In the genomic region with DNA sequence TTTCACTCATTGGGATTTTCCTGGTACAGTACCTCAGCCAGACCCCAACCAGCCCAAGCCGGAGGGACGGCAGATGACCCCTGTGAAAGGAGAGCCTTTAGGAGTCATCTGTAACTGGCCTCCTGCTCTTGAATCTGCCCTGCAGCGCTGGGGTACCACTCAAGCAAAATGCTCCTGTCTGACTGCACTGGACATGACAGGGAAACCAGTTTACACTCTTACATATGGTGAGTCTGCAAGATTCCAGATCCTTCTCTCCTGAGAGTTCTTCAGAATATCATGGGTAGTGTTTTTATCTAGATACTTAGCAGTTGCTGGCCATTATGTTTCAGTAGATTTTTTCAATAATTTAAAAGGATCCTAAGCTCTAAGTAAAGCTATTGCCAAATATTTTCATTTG, we compare ENCODE assay signal across 17 cellular contexts.
A peak's percentile ranks its signal among the peaks of the same experiment; 100 is the strongest.
DNase-seq lines count a peak whose midpoint lies in the region; ATAC-seq and TF ChIP-seq lines count a peak whose summit lies in the region.
"Had no signal": no experiment of that assay in that cellular context is flagged by ENCODE, and none has a peak within 500 bp of the region (broad histone marks: within the 10 kb centered on the region; RNA-seq: fewer than 3 reads in every experiment).

No MANE protein-coding gene starts in this region.

- peak overlapping the region; percentile 0 for H3K27ac ChIP-seq in temporal lobe (ENCODE audit: low read depth, low read length)
- H3K27ac ChIP-seq: 22Rv1, A549, C4-2B, HL-60 had no signal

- no peak overlapping the region for H3K4me3 Mint-ChIP-seq in activated T-cell treated with anti-CD3 and anti-CD28 coated beads, Interleukin-2, amount 50 U/mL, for 72 hours
- H3K4me3 Mint-ChIP-seq in mesothelial cell of epicardium = no peak overlapping the region
- H3K4me3 Mint-ChIP-seq: CD4-positive, alpha-beta T cell; H9 had no signal

- H3K27ac Mint-ChIP-seq in activated T-cell treated with anti-CD3 and anti-CD28 coated beads, Interleukin-2, amount 50 U/mL, for 72 hours = peak overlapping the region; percentile 24
- peak overlapping the region; percentile 53 for H3K27ac Mint-ChIP-seq in mesothelial cell of epicardium
- H3K27ac Mint-ChIP-seq: CD4-positive, alpha-beta T cell had no signal

- H3K27me3 Mint-ChIP-seq in activated T-cell treated with anti-CD3 and anti-CD28 coated beads, Interleukin-2, amount 50 U/mL, for 72 hours (ENCODE audit: low read depth) = no peaks in the 10 kb centered on the region
- no peaks in the 10 kb centered on the region for H3K27me3 Mint-ChIP-seq in mesothelial cell of epicardium (ENCODE audit: low read depth)
- H3K27me3 Mint-ChIP-seq: CD4-positive, alpha-beta T cell had no signal

- ATAC-seq in activated T-cell treated with anti-CD3 and anti-CD28 coated beads, Interleukin-2, amount 50 U/mL, for 72 hours (replicated peaks in 1 of 2) = no peak
- no peak for ATAC-seq in GM21367 (IDR thresholded peaks at IDR 0.05; ENCODE audit: unreplicated experiment)
- ATAC-seq: A549 had no signal

- no peaks in the 10 kb centered on the region for H3K4me1 Mint-ChIP-seq in activated T-cell treated with anti-CD3 and anti-CD28 coated beads, Interleukin-2, amount 50 U/mL, for 72 hours (ENCODE audit: low read depth)
- peaks cover 6% of the 10 kb centered on the region for H3K4me1 Mint-ChIP-seq in mesothelial cell of epicardium
- H3K4me1 Mint-ChIP-seq: H9 had no signal

- no peaks in the 10 kb centered on the region for H3K9me3 Mint-ChIP-seq in activated T-cell treated with anti-CD3 and anti-CD28 coated beads, Interleukin-2, amount 50 U/mL, for 72 hours
- H3K9me3 Mint-ChIP-seq in mesothelial cell of epicardium = no peaks in the 10 kb centered on the region
- H3K9me3 Mint-ChIP-seq: CD4-positive, alpha-beta T cell; H9 had no signal

- peaks cover 0 to 21% of the 10 kb centered on the region in 2 donors for H3K36me3 Mint-ChIP-seq in activated T-cell treated with anti-CD3 and anti-CD28 coated beads, Interleukin-2, amount 50 U/mL, for 72 hours (ENCODE audit: insufficient read depth in 2 of 2)
- peaks cover 22% of the 10 kb centered on the region for H3K36me3 Mint-ChIP-seq in mesothelial cell of epicardium

- no peak for DNase-seq in activated T-cell treated with anti-CD3 and anti-CD28 coated beads, Interleukin-2, amount 50 U/mL, for 72 hours
- no peak for DNase-seq in activated T-cell treated with anti-CD3 and anti-CD28 coated beads, Interleukin-2, amount 50 U/mL, for 48 hours
- DNase-seq in cerebellar cortex (ENCODE audit: low spot score) (peak; percentile 59), mesothelial cell of epicardium (ENCODE audit: low spot score in 2 of 2, unreplicated experiment in 2 of 2) (no peak), GDM1 (lab: John Stamatoyannopoulos, UW) (no peak), islet precursor cell (no peak)
- DNase-seq: AML-193; Caco-2; CD4-positive, alpha-beta T cell; GF-D8; H9 had no signal

- TF ChIP-seq CTCF in mesothelial cell of epicardium (IDR thresholded peaks at IDR 0.05; ENCODE audit: unreplicated experiment) = no peak
